In genomic region chr16:369866-370436, GRCh38 we compare ENCODE assay signal across 8 cellular contexts. TPM values are rescaled to one million over a fixed set of nuclear protein-coding genes. Genes with fewer than 3 reads are reported as not detected.
DNase-seq lines count a peak whose midpoint lies in the region; ATAC-seq and TF ChIP-seq lines count a peak whose summit lies in the region.

No MANE protein-coding gene starts in this region.

- 0 out of 2 replicates have a peak, but pooled peaks cover 4% of the 10 kb centered on the region for H3F3A ChIP-seq in SU-DHL-6 (ENCODE audit: insufficient read depth)

- no peaks in the 10 kb centered on the region for H4K20me1 ChIP-seq in SU-DHL-6 (ENCODE audit: low read depth, low read length)

- intact Hi-C loops in lower leg skin (cut with DNase I; ENCODE audit: low total_unique reads): no loop called here

- peaks cover 7% of the 10 kb centered on the region for H3K4me1 ChIP-seq in foreskin keratinocyte
- H3K4me1 ChIP-seq in rectal smooth muscle tissue (ENCODE audit: control insufficient read depth, insufficient read depth, low read length): peaks cover 9% of the 10 kb centered on the region

- TF ChIP-seq CTCF in GM06990 (IDR thresholded peaks at IDR 0.05; ENCODE audit: insufficient read depth, low read length, poor library complexity, severe bottlenecking) (no peak), SU-DHL-6 (IDR thresholded peaks at IDR 0.05; ENCODE audit: insufficient read depth, low read length, poor library complexity, severe bottlenecking) (no peak), foreskin keratinocyte (conservative IDR thresholded peaks at IDR 0.05) (no peak), lower leg skin (IDR thresholded peaks at IDR 0.05) (no peak)

- H3K4me3 ChIP-seq in GM06990 (replicated peaks; ENCODE audit: low read depth, low read length): peak overlapping the region; percentile 56
- H3K4me3 ChIP-seq in SU-DHL-6 (ENCODE audit: insufficient read depth, low read length, poor library complexity, severe bottlenecking): peak overlapping the region; percentile 36
- peak overlapping the region; percentile 41 for H3K4me3 ChIP-seq in rectal smooth muscle tissue (ENCODE audit: low read length)
- no peak overlapping the region for H3K4me3 ChIP-seq in lower leg skin (ENCODE audit: low read depth, poor library complexity, severe bottlenecking)

- peaks cover 47% of the 10 kb centered on the region for H3K36me3 ChIP-seq in GM06990 (ENCODE audit: control insufficient read depth, insufficient read depth, low read length)
- no peaks in the 10 kb centered on the region for H3K36me3 ChIP-seq in SU-DHL-6 (ENCODE audit: low read length)
- H3K36me3 ChIP-seq in rectal smooth muscle tissue (ENCODE audit: control insufficient read depth, insufficient read depth, low read length): peaks cover 29% of the 10 kb centered on the region

- H3K4me2 ChIP-seq in SU-DHL-6 (ENCODE audit: low read depth, low read length, poor library complexity, severe bottlenecking): no peak overlapping the region

- H3K9me2 ChIP-seq in SU-DHL-6 (replicated peaks; ENCODE audit: insufficient read depth, low read length): no peaks in the 10 kb centered on the region

- WGBS in lower leg skin, 2 donors: 48 to 52% methylated on average over 15 to 30 of the region's 44 CpGs

- DNase-seq in GM06990 (ENCODE audit: extremely low read depth, insufficient read length) (no peak), foreskin keratinocyte (no peak), mucosa of gallbladder (ENCODE audit: low spot score) (no peak), lower leg skin (ENCODE audit: low spot score in 2 of 2) (no peak)

- peak; percentile 28 for ATAC-seq in foreskin keratinocyte
- no peak for ATAC-seq in HG03378 (IDR thresholded peaks at IDR 0.05; ENCODE audit: unreplicated experiment)
- ATAC-seq in GM18907 (IDR thresholded peaks at IDR 0.05; ENCODE audit: unreplicated experiment): no peak

- H3K27ac ChIP-seq in SU-DHL-6 (ENCODE audit: low read depth, low read length) (no peak overlapping the region), foreskin keratinocyte (no peak overlapping the region), rectal smooth muscle tissue (ENCODE audit: low read depth, low read length) (no peak overlapping the region)

- H3K27me3 ChIP-seq in GM06990 (replicated peaks; ENCODE audit: control insufficient read depth, insufficient read depth, low read length) (no peaks in the 10 kb centered on the region), SU-DHL-6 (ENCODE audit: low read length) (no peaks in the 10 kb centered on the region), foreskin keratinocyte (no peaks in the 10 kb centered on the region), rectal smooth muscle tissue (ENCODE audit: control insufficient read depth, insufficient read depth, low read length) (no peaks in the 10 kb centered on the region)

- peak overlapping the region; percentile 61; the same call in 1 of the 2 replicates for H3K9ac ChIP-seq in SU-DHL-6 (ENCODE audit: low read length)
- no peak overlapping the region for H3K9ac ChIP-seq in rectal smooth muscle tissue (ENCODE audit: low read length)

- no peak for TF ChIP-seq POLR2A in lower leg skin (IDR thresholded peaks at IDR 0.05)

- no peaks in the 10 kb centered on the region for H3K79me2 ChIP-seq in SU-DHL-6 (ENCODE audit: insufficient read depth, low read length)

- H3K9me3 ChIP-seq in SU-DHL-6 (ENCODE audit: insufficient read depth, low read length): no peaks in the 10 kb centered on the region

- H2AFZ ChIP-seq in SU-DHL-6 (ENCODE audit: low read depth, low read length, severe bottlenecking): no peak overlapping the region

RNA-seq across cellular contexts. Expression of gene MRPL28, which starts 0.4 kb away (rescaled TPM):
- total RNA-seq in foreskin keratinocyte (125 and 132 TPM in 2 replicates), mucosa of gallbladder (52.9 TPM), lower leg skin (10 to 100 TPM; 55.1 to 70.8 (median 61.6) TPM)
- 218 and 222 TPM in 2 replicates for polyA plus RNA-seq in foreskin keratinocyte

RNA-seq across cellular contexts. Expression of gene PGAP6, which starts 11.8 kb away (rescaled TPM):
- total RNA-seq in foreskin keratinocyte (37.7 and 44.5 TPM in 2 replicates), mucosa of gallbladder (85.7 TPM), lower leg skin (10 to 100 TPM; 13.8 to 30.0 (median 19.4) TPM)
- 32.5 and 34.2 TPM in 2 replicates for polyA plus RNA-seq in foreskin keratinocyte

RNA-seq across cellular contexts. Expression of gene AXIN1, which starts 17.4 kb away (rescaled TPM):
- total RNA-seq in foreskin keratinocyte (28.4 and 31.3 TPM in 2 replicates), mucosa of gallbladder (29.2 TPM), lower leg skin (10 to 100 TPM; 37.9 to 45.7 (median 40.6) TPM)
- polyA plus RNA-seq in foreskin keratinocyte: 19.2 and 21.5 TPM in 2 replicates

RNA-seq across cellular contexts. Expression of gene NME4, which starts 27.0 kb away (rescaled TPM):
- total RNA-seq in foreskin keratinocyte (143 and 154 TPM in 2 replicates), mucosa of gallbladder (105 TPM), lower leg skin (10 to 100 TPM; 15.4 to 29.8 (median 19.5) TPM)
- polyA plus RNA-seq in foreskin keratinocyte: 266 and 269 TPM in 2 replicates

RNA-seq across cellular contexts. Expression of gene DECR2, which starts 31.7 kb away (rescaled TPM):
- total RNA-seq in foreskin keratinocyte (10.5 and 13.8 TPM in 2 replicates), mucosa of gallbladder (36.8 TPM), lower leg skin (10 to 100 TPM; 14.0 to 21.0 (median 18.8) TPM)
- 12.7 and 15.9 TPM in 2 replicates for polyA plus RNA-seq in foreskin keratinocyte
